Comparison of ENCODE assay signal across 27 cellular contexts in genomic region chr2:184517402-184517801, GRCh38.
A peak's percentile ranks its signal among the peaks of the same experiment; 100 is the strongest.
DNase-seq lines count a peak whose midpoint lies in the region; ATAC-seq, FAIRE-seq and TF ChIP-seq lines count a peak whose summit lies in the region.
"Had no signal": no experiment of that assay in that cellular context is flagged by ENCODE, and none has a peak within 500 bp of the region (broad histone marks: within the 10 kb centered on the region; RNA-seq: fewer than 3 reads in every experiment).

No MANE protein-coding gene starts in this region.

- POLR2A ChIA-PET in HepG2 (lab: Yijun Ruan, JAX): no interaction called here
- POLR2A ChIA-PET in OCI-LY7 (lab: Charles Lee): interaction anchor here (0.5 to 0.8 kb wide), 3 partner anchors 28 to 1171 kb away, joined by 3 read pairs; no protein-coding TSS in a partner anchor

- H3K36me3 ChIP-seq in HepG2 (replicated peaks in 1 of 2; ENCODE audit: control insufficient read depth in 1 of 2, insufficient read depth in 2 of 2, low read length in 2 of 2) (no peaks in the 10 kb centered on the region), right lobe of liver (no peaks in the 10 kb centered on the region), OCI-LY7 (ENCODE audit: insufficient read depth, low read length) (no peaks in the 10 kb centered on the region)
- H3K36me3 ChIP-seq: BE2C, BLaER1 had no signal

- H3K9me3 ChIP-seq in HepG2 (ENCODE audit: low read length) (no peaks in the 10 kb centered on the region), right lobe of liver (peaks cover 0 to 4% (median 0%) of the 10 kb centered on the region in 4 donors), OCI-LY7 (ENCODE audit: low read length) (peaks cover 19% of the 10 kb centered on the region; the same call in 1 of the 2 replicates)
- H3K9me3 ChIP-seq: BE2C, BLaER1 had no signal

- H3K9me2 ChIP-seq in OCI-LY7 (ENCODE audit: insufficient read depth, low read length): no peaks in the 10 kb centered on the region

- H4K20me1 ChIP-seq in HepG2 (ENCODE audit: insufficient read depth, low read length): no peaks in the 10 kb centered on the region
- no peaks in the 10 kb centered on the region for H4K20me1 ChIP-seq in OCI-LY7 (ENCODE audit: insufficient read depth, low read length)
- H4K20me1 ChIP-seq: BLaER1 had no signal

- H3K4me3 ChIP-seq in HepG2 (replicated peaks in 1 of 3; ENCODE audit: insufficient read depth in 1 of 3, low read depth in 2 of 3, low read length in 3 of 3) (no peak overlapping the region), right lobe of liver (no peak overlapping the region), OCI-LY7 (ENCODE audit: low read depth, low read length, poor library complexity, severe bottlenecking) (no peak overlapping the region)
- H3K4me3 ChIP-seq: BLaER1, GM12878 had no signal

- WGBS in HepG2 (ENCODE audit: low lambda C conversion rate): 0% methylated on average over 1 of the region's 1 CpG
- 65% methylated on average over 1 of the region's 1 CpG for WGBS in right lobe of liver (ENCODE audit: insufficient coverage, low coverage, low lambda C conversion rate, missing lambda C conversion rate)

- H2AFZ ChIP-seq in HepG2 (ENCODE audit: low read length): no peak overlapping the region
- peak overlapping the region; percentile 41; the same call in 1 of the 2 replicates for H2AFZ ChIP-seq in OCI-LY7 (ENCODE audit: low read length)

- no TSS peak for BruUV-seq in HepG2 (replicated peaks; lab: Mats Ljungman, UMichigan)
- BruUV-seq in OCI-LY7 (replicated peaks; lab: Mats Ljungman, UMichigan): no TSS peak

- FAIRE-seq in HepG2 (lab: Jason Lieb, UNC) (no peak), colon (lab: Jason Lieb, UNC) (peak; percentile 57)
- FAIRE-seq: GM12878, GM12892, GM18507, GM19239 had no signal

- ATAC-seq in HepG2: no peak
- ATAC-seq in right lobe of liver: no peak
- ATAC-seq: GM12878 had no signal

- no peak overlapping the region for H3K27ac ChIP-seq in HepG2 (ENCODE audit: extremely low read length, insufficient read depth, low read length)
- H3K27ac ChIP-seq in right lobe of liver: no peak overlapping the region
- no peak overlapping the region for H3K27ac ChIP-seq in OCI-LY7 (ENCODE audit: low read depth, low read length, poor library complexity, severe bottlenecking)
- H3K27ac ChIP-seq: 22Rv1, BLaER1 had no signal

- intact Hi-C loops in HepG2 (cut with micrococcal nuclease; ENCODE audit: unreplicated experiment): no loop called here
- intact Hi-C loops in right lobe of liver (cut with DNase I): no loop called here
- intact Hi-C loops in OCI-LY7 (cut with micrococcal nuclease; ENCODE audit: unreplicated experiment): no loop called here

- TF ChIP-seq RAD21 in HepG2 (CRISPR knock-in tag; IDR thresholded peaks at IDR 0.05): no peak

- TF ChIP-seq POLR2A in HepG2 (IDR thresholded peaks at IDR 0.05; ENCODE audit: insufficient read depth in 1 of 2, low read depth in 2 of 2, low read length in 2 of 2) (no peak), right lobe of liver (IDR thresholded peaks at IDR 0.05) (no peak)

- CTCF ChIA-PET in HepG2 (lab: Yijun Ruan, JAX; ENCODE audit: low intra/inter-chr PET ratio, low total read pairs): no interaction called here
- CTCF ChIA-PET in OCI-LY7 (lab: Charles Lee; ENCODE audit: unreplicated experiment): no interaction called here

- TF ChIP-seq EP300 in HepG2 (IDR thresholded peaks at IDR 0.05; ENCODE audit: low read depth in 2 of 2, low read length in 2 of 2) (no peak), HepG2 (CRISPR knock-in tag; IDR thresholded peaks at IDR 0.05; ENCODE audit: borderline replicate concordance) (no peak)

- no peak overlapping the region for H3K4me2 ChIP-seq in HepG2 (ENCODE audit: low read depth, low read length)
- H3K4me2 ChIP-seq in OCI-LY7 (ENCODE audit: low read length): no peak overlapping the region
- H3K4me2 ChIP-seq: BLaER1 had no signal

- TF ChIP-seq CTCF in HepG2 (CRISPR knock-in tag; IDR thresholded peaks at IDR 0.05) (no peak), right lobe of liver (IDR thresholded peaks at IDR 0.05) (no peak), OCI-LY7 (conservative IDR thresholded peaks at IDR 0.05; ENCODE audit: low read length) (no peak)

- H3K27me3 ChIP-seq in HepG2 (ENCODE audit: control insufficient read depth in 1 of 2, insufficient read depth in 2 of 2, low read length in 2 of 2) (no peaks in the 10 kb centered on the region), right lobe of liver (no peaks in the 10 kb centered on the region)
- H3K27me3 ChIP-seq: BE2C, BLaER1 had no signal

- no peak overlapping the region for H3K9ac ChIP-seq in HepG2 (ENCODE audit: insufficient read depth, low read depth, low read length)
- H3K9ac ChIP-seq: BLaER1 had no signal

- H3K4me1 ChIP-seq in HepG2 (ENCODE audit: insufficient read depth, low read length) (no peaks in the 10 kb centered on the region), right lobe of liver (no peaks in the 10 kb centered on the region), OCI-LY7 (ENCODE audit: insufficient read depth, low read length, poor library complexity, severe bottlenecking) (peaks cover 3% of the 10 kb centered on the region)
- H3K4me1 ChIP-seq: BE2C, BLaER1 had no signal

- in situ Hi-C loops in HepG2 (cut with HindIII; ENCODE audit: extremely low pct_ligation_motif_present, low pct_unique_long_range_greater_than_20kb): no loop called here

- no peak for DNase-seq in HepG2 (ENCODE audit: low spot score)
- DNase-seq in right lobe of liver: no peak
- DNase-seq in OCI-LY7 (ENCODE audit: low spot score): no peak
- DNase-seq in hypothalamus (lab: John Stamatoyannopoulos, UW): no peak
- no peak for DNase-seq in SKM-1 treated with dmso at 0.1 percent for 144 hours (lab: John Stamatoyannopoulos, UW; ENCODE audit: unreplicated experiment)
- no peak for DNase-seq in amygdala (lab: John Stamatoyannopoulos, UW)
- DNase-seq: ACHN; BE2C; C1 segment of cervical spinal cord; CD4-positive, alpha-beta memory T cell; CD4-positive, CD25-positive, alpha-beta regulatory T cell; CD8-positive, alpha-beta memory T cell; COR-L47; DMS 273 treated with DMSO at 0.1 percent for 48 hours; DMS153; DMS53; DMS79; DND-41; EL; GDM1 had no signal

- H3K79me2 ChIP-seq in HepG2 (ENCODE audit: insufficient read depth, low read length) (no peaks in the 10 kb centered on the region), OCI-LY7 (ENCODE audit: insufficient read depth, low read depth, low read length) (no peaks in the 10 kb centered on the region)

TF ChIP-seq in HepG2, 621 proteins besides CTCF, POLR2A, EP300 and RAD21:
- TF ChIP-seq MAFK (conservative IDR thresholded peaks at IDR 0.05 in 1 of 2, IDR thresholded peaks at IDR 0.05 in 1 of 2; ENCODE audit: low read length in 2 of 2): peak; percentile 63 to 70
- TF ChIP-seq MAFF (IDR thresholded peaks at IDR 0.05; ENCODE audit: low read depth, low read length): peak; percentile 51; the same call in 1 of the 2 replicates
- TF ChIP-seq ZNF572 (CRISPR knock-in tag; IDR thresholded peaks at IDR 0.05): no peak
- no peak for TF ChIP-seq PAWR (CRISPR knock-in tag; IDR thresholded peaks at IDR 0.05; ENCODE audit: borderline replicate concordance)
TF ChIP-seq in HepG2: peak in this region for 2.
